Comparison of ENCODE assay signal across 19 cellular contexts in genomic region chr18:67669993-67670671, GRCh38.
A peak's percentile ranks its signal among the peaks of the same experiment; 100 is the strongest.
DNase-seq lines count a peak whose midpoint lies in the region; ATAC-seq and TF ChIP-seq lines count a peak whose summit lies in the region.
"Had no signal": no experiment of that assay in that cellular context is flagged by ENCODE, and none has a peak within 500 bp of the region (broad histone marks: within the 10 kb centered on the region; RNA-seq: fewer than 3 reads in every experiment).

No MANE protein-coding gene starts in this region.

- H3K4me1 ChIP-seq in RWPE2 (ENCODE audit: insufficient read depth, poor library complexity, severe bottlenecking) = peaks cover 1% of the 10 kb centered on the region
- H3K4me1 ChIP-seq: body of pancreas had no signal

- ATAC-seq in RWPE2 (ENCODE audit: low read depth) (peak; percentile 86), HG03175 (IDR thresholded peaks at IDR 0.05; ENCODE audit: unreplicated experiment) (no peak), GM21528 (IDR thresholded peaks at IDR 0.05; ENCODE audit: low FRiP score, unreplicated experiment) (no peak)
- ATAC-seq: activated CD8-positive, alpha-beta memory T cell treated with anti-CD3 and anti-CD28 coated beads, Interleukin-2, amount 10 ng/mL, durations not matched to agents 7 days and 5 days; body of pancreas; effector memory CD8-positive, alpha-beta T cell; natural killer cell treated with Interleukin-12 subunit alpha and Interleukin-12 subunit beta and Interleukin-15 and Interleukin-18, amount 100 ng/mL, for 72 hours had no signal

- H3K9me3 Mint-ChIP-seq in chondrocyte (ENCODE audit: low read depth) = peaks cover 4% of the 10 kb centered on the region

- H3K36me3 Mint-ChIP-seq in chondrocyte (ENCODE audit: low read depth) = no peaks in the 10 kb centered on the region
- H3K36me3 Mint-ChIP-seq: activated CD8-positive, alpha-beta memory T cell treated with anti-CD3 and anti-CD28 coated beads, Interleukin-2, amount 10 ng/mL, durations not matched to agents 7 days and 5 days; natural killer cell treated with Interleukin-12 subunit alpha and Interleukin-12 subunit beta and Interleukin-15 and Interleukin-18, amount 100 ng/mL, for 72 hours had no signal

- H3K4me1 Mint-ChIP-seq in chondrocyte (ENCODE audit: low read depth) = peaks cover 19% of the 10 kb centered on the region
- H3K4me1 Mint-ChIP-seq: activated CD8-positive, alpha-beta memory T cell treated with anti-CD3 and anti-CD28 coated beads, Interleukin-2, amount 10 ng/mL, durations not matched to agents 7 days and 5 days had no signal

- no peaks in the 10 kb centered on the region for H3K9me3 ChIP-seq in RWPE2 (ENCODE audit: severe bottlenecking)
- H3K9me3 ChIP-seq: body of pancreas, MG63 had no signal

- no peaks in the 10 kb centered on the region for H3K36me3 ChIP-seq in BJ (ENCODE audit: control insufficient read depth, insufficient read depth, low read length)
- H3K36me3 ChIP-seq in RWPE2 (ENCODE audit: low read depth) = no peaks in the 10 kb centered on the region
- H3K36me3 ChIP-seq: MG63 had no signal

- peak overlapping the region; percentile 17 for H3K27ac ChIP-seq in RWPE2 (ENCODE audit: poor library complexity, severe bottlenecking)
- H3K27ac ChIP-seq: body of pancreas had no signal

- POLR2A ChIA-PET in BJ (lab: Charles Lee) = interaction anchor here (0.9 kb wide), 2 partner anchors 71 to 153 kb away, joined by 4 read pairs; partner anchors contain the start of gene DSEL

- H3K27ac Mint-ChIP-seq in chondrocyte (ENCODE audit: unreplicated experiment) = peak overlapping the region; percentile 6
- H3K27ac Mint-ChIP-seq: activated CD8-positive, alpha-beta memory T cell treated with anti-CD3 and anti-CD28 coated beads, Interleukin-2, amount 10 ng/mL, durations not matched to agents 7 days and 5 days; effector memory CD8-positive, alpha-beta T cell; natural killer cell treated with Interleukin-12 subunit alpha and Interleukin-12 subunit beta and Interleukin-15 and Interleukin-18, amount 100 ng/mL, for 72 hours had no signal

- no peaks in the 10 kb centered on the region for H3K27me3 Mint-ChIP-seq in chondrocyte (ENCODE audit: low read depth)
- H3K27me3 Mint-ChIP-seq: activated CD8-positive, alpha-beta memory T cell treated with anti-CD3 and anti-CD28 coated beads, Interleukin-2, amount 10 ng/mL, durations not matched to agents 7 days and 5 days; effector memory CD8-positive, alpha-beta T cell; natural killer cell treated with Interleukin-12 subunit alpha and Interleukin-12 subunit beta and Interleukin-15 and Interleukin-18, amount 100 ng/mL, for 72 hours had no signal

- H3K4me3 Mint-ChIP-seq in chondrocyte (ENCODE audit: unreplicated experiment) = no peak overlapping the region
- H3K4me3 Mint-ChIP-seq: activated CD8-positive, alpha-beta memory T cell treated with anti-CD3 and anti-CD28 coated beads, Interleukin-2, amount 10 ng/mL, durations not matched to agents 7 days and 5 days; effector memory CD8-positive, alpha-beta T cell; natural killer cell treated with Interleukin-12 subunit alpha and Interleukin-12 subunit beta and Interleukin-15 and Interleukin-18, amount 100 ng/mL, for 72 hours had no signal

- H3K27me3 ChIP-seq in BJ (ENCODE audit: control insufficient read depth, insufficient read depth, low read length) = no peaks in the 10 kb centered on the region
- no peaks in the 10 kb centered on the region for H3K27me3 ChIP-seq in RWPE2 (ENCODE audit: insufficient read depth, poor library complexity, severe bottlenecking)
- H3K27me3 ChIP-seq: body of pancreas, MG63 had no signal

- DNase-seq in BJ (ENCODE audit: low read depth) = peak; percentile 91
- DNase-seq in RWPE2 (ENCODE audit: low spot score) = no peak
- no peak for DNase-seq in chondrocyte (ENCODE audit: low spot score)
- peak; percentile 78 for DNase-seq in non-pigmented ciliary epithelial cell (ENCODE audit: low read depth)
- DNase-seq in NCI-H1436 treated with DMSO at 0.1 percent for 48 hours (lab: John Stamatoyannopoulos, UW) = no peak
- no peak for DNase-seq in activated CD4-positive, alpha-beta T cell treated with anti-CD3 and anti-CD28 coated beads for 48 hours
- DNase-seq: activated CD8-positive, alpha-beta memory T cell treated with anti-CD3 and anti-CD28 coated beads, Interleukin-2, amount 10 ng/mL, durations not matched to agents 7 days and 5 days; activated gamma-delta T cell; body of pancreas; C1 segment of cervical spinal cord; effector memory CD8-positive, alpha-beta T cell; MG63; NCI-H1930; NCI-H748 treated with DMSO at 0.1 percent for 48 hours; substantia nigra had no signal

- TF ChIP-seq CTCF in BJ (IDR thresholded peaks at IDR 0.05; ENCODE audit: insufficient read depth, low read depth, low read length) = no peak
- TF ChIP-seq CTCF in RWPE2 (IDR thresholded peaks at IDR 0.05; ENCODE audit: poor library complexity, severe bottlenecking) = no peak
- no peak for TF ChIP-seq CTCF in chondrocyte (IDR thresholded peaks at IDR 0.05)

- CTCF ChIA-PET in BJ (lab: Yijun Ruan, JAX) = interaction anchor here (0.7 to 1.6 kb wide), 2 partner anchors 9 to 194 kb away, joined by 3 read pairs; no protein-coding TSS in a partner anchor

- H3K4me3 ChIP-seq in BJ (ENCODE audit: low read depth, low read length) (peak overlapping the region; percentile 12), RWPE2 (ENCODE audit: severe bottlenecking) (no peak overlapping the region)
- H3K4me3 ChIP-seq: body of pancreas, lung, MG63 had no signal

Comparison
In these comparisons a context has a peak if more than half of its experiments do, and no peak if none do; other contexts are left out.
1. DNase-seq: peak in BJ (single experiment) and non-pigmented ciliary epithelial cell (single experiment); none in RWPE2 (single experiment), chondrocyte (single experiment), NCI-H1436 treated with DMSO at 0.1 percent for 48 hours (single experiment) and activated CD4-positive, alpha-beta T cell treated with anti-CD3 and anti-CD28 coated beads for 48 hours (single experiment).